ENCODE assay signal across 17 cellular contexts in genomic region chr5:20538341-20538740, GRCh38.
A peak's percentile ranks its signal among the peaks of the same experiment; 100 is the strongest.
DNase-seq lines count a peak whose midpoint lies in the region; ATAC-seq, FAIRE-seq and TF ChIP-seq lines count a peak whose summit lies in the region.
"Had no signal": no experiment of that assay in that cellular context is flagged by ENCODE, and none has a peak within 500 bp of the region (broad histone marks: within the 10 kb centered on the region; RNA-seq: fewer than 3 reads in every experiment).

No MANE protein-coding gene starts in this region.

- no peaks in the 10 kb centered on the region for H3K9me3 ChIP-seq in SU-DHL-6 (ENCODE audit: insufficient read depth, low read length)
- H3K9me3 ChIP-seq: BLaER1, HAP-1 had no signal

- TF ChIP-seq POLR2A in H54 (IDR thresholded peaks at IDR 0.05; ENCODE audit: low read depth, low read length), result no peak

- H3K36me3 ChIP-seq in SU-DHL-6 (ENCODE audit: low read length), result peaks cover 2% of the 10 kb centered on the region; the same call in 1 of the 2 replicates
- H3K36me3 ChIP-seq: BLaER1, HAP-1 had no signal

- no peaks in the 10 kb centered on the region for H3K9me2 ChIP-seq in SU-DHL-6 (replicated peaks; ENCODE audit: insufficient read depth, low read length)

- H3K27ac ChIP-seq in SU-DHL-6 (ENCODE audit: low read depth, low read length), result no peak overlapping the region
- H3K27ac ChIP-seq: BLaER1 had no signal

- FAIRE-seq in H54 (lab: Jason Lieb, UNC) (peak; percentile 27), urothelium cell line (lab: Jason Lieb, UNC) (peak; percentile 20)
- FAIRE-seq: A204.1, GM12891, GM19239, H1, HepG2 had no signal

- no peaks in the 10 kb centered on the region for H4K20me1 ChIP-seq in SU-DHL-6 (ENCODE audit: low read depth, low read length)
- H4K20me1 ChIP-seq: BLaER1 had no signal

- H3K4me3 ChIP-seq in SU-DHL-6 (ENCODE audit: insufficient read depth, low read length, poor library complexity, severe bottlenecking), result no peak overlapping the region
- H3K4me3 ChIP-seq: BLaER1, HAP-1 had no signal

- H3K9ac ChIP-seq in SU-DHL-6 (ENCODE audit: low read length), result no peak overlapping the region
- H3K9ac ChIP-seq: BLaER1 had no signal

- no peak overlapping the region for H3K4me2 ChIP-seq in SU-DHL-6 (ENCODE audit: low read depth, low read length, poor library complexity, severe bottlenecking)
- H3K4me2 ChIP-seq: BLaER1 had no signal

- H3K27me3 ChIP-seq in SU-DHL-6 (ENCODE audit: low read length), result no peaks in the 10 kb centered on the region
- H3K27me3 ChIP-seq: BLaER1 had no signal

- ATAC-seq in HG03439 (IDR thresholded peaks at IDR 0.05; ENCODE audit: unreplicated experiment), result no peak
- ATAC-seq: HepG2 had no signal

- DNase-seq in ELR (ENCODE audit: low read depth), result peak; percentile 6
- no peak for DNase-seq in H54 (ENCODE audit: insufficient read length, low spot score)
- DNase-seq in urothelium cell line (ENCODE audit: low spot score), result no peak
- no peak for DNase-seq in stimulated activated CD4-positive, alpha-beta T cell treated with anti-CD3 and anti-CD28 coated beads, Interleukin-15, amount 100 ng/mL, for 24 hours
- no peak for DNase-seq in cerebellar nuclear complex (lab: John Stamatoyannopoulos, UW)
- DNase-seq: CD4-positive, alpha-beta memory T cell; DMS153; DMS79 had no signal

- no peaks in the 10 kb centered on the region for H3F3A ChIP-seq in SU-DHL-6 (ENCODE audit: insufficient read depth)

- H2AFZ ChIP-seq in SU-DHL-6 (ENCODE audit: low read depth, low read length, severe bottlenecking), result peak overlapping the region; percentile 89

- no peak for TF ChIP-seq CTCF in SU-DHL-6 (IDR thresholded peaks at IDR 0.05; ENCODE audit: insufficient read depth, low read length, poor library complexity, severe bottlenecking)

- H3K79me2 ChIP-seq in SU-DHL-6 (ENCODE audit: insufficient read depth, low read length), result no peaks in the 10 kb centered on the region
